Comparison of ENCODE assay signal across 1 cellular context in the genomic region with DNA sequence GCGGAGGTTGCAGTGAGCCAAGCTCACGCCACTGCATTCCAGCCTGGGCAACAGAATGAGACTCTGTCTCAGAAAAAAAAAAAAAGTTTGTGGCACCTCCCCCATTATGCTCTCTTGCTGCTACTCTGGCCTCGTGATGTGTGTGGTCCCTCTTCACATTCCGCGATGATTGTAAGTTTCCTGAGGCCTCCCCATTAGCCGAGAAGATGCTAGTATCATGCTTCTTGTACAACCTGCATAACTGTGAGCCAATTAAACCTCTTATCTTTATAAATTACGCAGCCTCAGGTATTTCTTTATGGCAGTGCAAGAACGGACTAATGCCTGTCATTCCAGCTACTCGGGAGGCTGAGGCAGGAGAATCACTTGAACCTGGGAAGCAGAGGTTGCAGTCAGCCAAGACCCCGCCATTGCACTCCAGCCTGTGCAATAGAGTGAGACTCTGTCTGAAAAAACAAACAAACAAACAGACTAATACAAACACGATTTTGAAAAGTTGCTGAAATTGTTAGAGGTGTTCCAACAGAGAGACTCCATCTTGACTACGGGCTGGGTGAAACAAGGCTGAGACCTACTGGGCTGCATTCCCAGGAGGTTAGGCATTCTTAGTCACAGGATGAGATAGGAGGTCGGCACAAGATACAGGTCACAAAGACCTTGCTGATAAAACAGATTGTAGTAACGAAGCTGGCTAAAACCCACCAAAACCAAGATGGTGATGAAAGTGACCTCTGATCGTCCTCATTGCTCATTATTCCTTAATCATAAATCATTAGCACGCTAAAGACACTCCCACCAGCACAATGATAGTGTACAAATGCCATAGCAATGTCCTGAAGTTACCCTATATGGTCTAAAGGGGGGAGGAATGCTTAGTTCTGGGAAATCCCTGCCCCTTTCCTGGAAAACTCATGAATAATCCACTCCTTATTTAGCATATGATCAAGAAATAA.
A peak's percentile ranks its signal among the peaks of the same experiment; 100 is the strongest.
TF ChIP-seq lines count a peak whose summit lies in the region.

No MANE protein-coding gene starts in this region.

TF ChIP-seq in HepG2, 621 proteins besides CTCF, POLR2A, EP300 and RAD21:
- TF ChIP-seq ZFX (CRISPR knock-in tag; IDR thresholded peaks at IDR 0.05; ENCODE audit: low read depth), result no peak
- TF ChIP-seq PAWR (CRISPR knock-in tag; IDR thresholded peaks at IDR 0.05; ENCODE audit: borderline replicate concordance), result no peak
- TF ChIP-seq ATM (IDR thresholded peaks at IDR 0.05; ENCODE audit: borderline replicate concordance), result no peak
- TF ChIP-seq PRPF4 (IDR thresholded peaks at IDR 0.05; ENCODE audit: low read depth, low read length, poor library complexity, severe bottlenecking), result no peak
- TF ChIP-seq SMYD3 (CRISPR knock-in tag; IDR thresholded peaks at IDR 0.05), result no peak
- no peak; the same call in 1 of the 2 replicates for TF ChIP-seq ZNF362 (CRISPR knock-in tag; IDR thresholded peaks at IDR 0.05; ENCODE audit: borderline replicate concordance)
- no peak for TF ChIP-seq SMARCC2 (IDR thresholded peaks at IDR 0.05)
- no peak for TF ChIP-seq DZIP1 (CRISPR knock-in tag; IDR thresholded peaks at IDR 0.05)
- TF ChIP-seq ZNF7 (CRISPR knock-in tag; IDR thresholded peaks at IDR 0.05), result peak; percentile 78
- no peak for TF ChIP-seq ZNF33B (CRISPR knock-in tag; IDR thresholded peaks at IDR 0.05)
- TF ChIP-seq BRD4 (CRISPR knock-in tag; IDR thresholded peaks at IDR 0.05), result no peak
- TF ChIP-seq, protein P1, sequence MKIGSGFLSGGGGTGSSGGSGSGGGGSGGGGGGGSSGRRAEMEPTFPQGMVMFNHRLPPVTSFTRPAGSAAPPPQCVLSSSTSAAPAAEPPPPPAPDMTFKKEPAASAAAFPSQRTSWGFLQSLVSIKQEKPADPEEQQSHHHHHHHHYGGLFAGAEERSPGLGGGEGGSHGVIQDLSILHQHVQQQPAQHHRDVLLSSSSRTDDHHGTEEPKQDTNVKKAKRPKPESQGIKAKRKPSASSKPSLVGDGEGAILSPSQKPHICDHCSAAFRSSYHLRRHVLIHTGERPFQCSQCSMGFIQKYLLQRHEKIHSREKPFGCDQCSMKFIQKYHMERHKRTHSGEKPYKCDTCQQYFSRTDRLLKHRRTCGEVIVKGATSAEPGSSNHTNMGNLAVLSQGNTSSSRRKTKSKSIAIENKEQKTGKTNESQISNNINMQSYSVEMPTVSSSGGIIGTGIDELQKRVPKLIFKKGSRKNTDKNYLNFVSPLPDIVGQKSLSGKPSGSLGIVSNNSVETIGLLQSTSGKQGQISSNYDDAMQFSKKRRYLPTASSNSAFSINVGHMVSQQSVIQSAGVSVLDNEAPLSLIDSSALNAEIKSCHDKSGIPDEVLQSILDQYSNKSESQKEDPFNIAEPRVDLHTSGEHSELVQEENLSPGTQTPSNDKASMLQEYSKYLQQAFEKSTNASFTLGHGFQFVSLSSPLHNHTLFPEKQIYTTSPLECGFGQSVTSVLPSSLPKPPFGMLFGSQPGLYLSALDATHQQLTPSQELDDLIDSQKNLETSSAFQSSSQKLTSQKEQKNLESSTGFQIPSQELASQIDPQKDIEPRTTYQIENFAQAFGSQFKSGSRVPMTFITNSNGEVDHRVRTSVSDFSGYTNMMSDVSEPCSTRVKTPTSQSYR (CRISPR knock-in tag; IDR thresholded peaks at IDR 0.05; ENCODE audit: borderline replicate concordance), result peak; percentile 33; the same call in 1 of the 2 replicates
- TF ChIP-seq ZNF567 (CRISPR knock-in tag; IDR thresholded peaks at IDR 0.05; ENCODE audit: borderline replicate concordance), result no peak
- no peak for TF ChIP-seq GZF1 (CRISPR knock-in tag; IDR thresholded peaks at IDR 0.05)
- TF ChIP-seq ZNF776 (CRISPR knock-in tag; IDR thresholded peaks at IDR 0.05), result no peak
- TF ChIP-seq ZNF24 (IDR thresholded peaks at IDR 0.05), result no peak
- 0 out of 2 replicates have a peak, but pooled peaks have one; percentile 37 for TF ChIP-seq BCL6 (CRISPR knock-in tag; IDR thresholded peaks at IDR 0.05)
